22 cellular contexts compared by ENCODE assay signal in genomic region chr22:16961477-16962186, GRCh38. TPM values are rescaled to one million over a fixed set of nuclear protein-coding genes. Genes with fewer than 3 reads are reported as not detected.
DNase-seq lines count a peak whose midpoint lies in the region; ATAC-seq and TF ChIP-seq lines count a peak whose summit lies in the region.
"Had no signal": no experiment of that assay in that cellular context is flagged by ENCODE, and none has a peak within 500 bp of the region (broad histone marks: within the 10 kb centered on the region; RNA-seq: fewer than 3 reads in every experiment).

No MANE protein-coding gene starts in this region.

- no peak for ATAC-seq in HG02763 (IDR thresholded peaks at IDR 0.05; ENCODE audit: unreplicated experiment)
- ATAC-seq in GM18907 (IDR thresholded peaks at IDR 0.05; ENCODE audit: unreplicated experiment) = no peak
- ATAC-seq: Right ventricle myocardium inferior had no signal

- no peak overlapping the region for H3K27ac ChIP-seq in HEK293 (ENCODE audit: extremely low read depth, low read depth, low read length)
- H3K27ac ChIP-seq: 22Rv1 had no signal

- no peaks in the 10 kb centered on the region for H3K4me1 ChIP-seq in HEK293 (ENCODE audit: control insufficient read depth, insufficient read depth, low read length)

- CTCF ChIA-PET in HEK293 (lab: Yijun Ruan, JAX) = no interaction called here

- H3K36me3 ChIP-seq in HEK293 (ENCODE audit: control insufficient read depth in 2 of 2, insufficient read depth in 1 of 2, low read length in 2 of 2) = no peaks in the 10 kb centered on the region

- H3K9me3 Mint-ChIP-seq in chondrocyte (ENCODE audit: low read depth) = peaks cover 11% of the 10 kb centered on the region

- TF ChIP-seq CTCF in HEK293 (tag by site-specific recombination; IDR thresholded peaks at IDR 0.05) (no peak), chondrocyte (IDR thresholded peaks at IDR 0.05) (no peak)

- no peaks in the 10 kb centered on the region for H3K9me3 ChIP-seq in HEK293 (ENCODE audit: control insufficient read depth, insufficient read depth, low read depth, low read length)

- H3K4me3 ChIP-seq in HEK293 (ENCODE audit: low read depth, low read length) = no peak overlapping the region

- H3K36me3 Mint-ChIP-seq in chondrocyte (ENCODE audit: low read depth) = no peaks in the 10 kb centered on the region
- H3K36me3 Mint-ChIP-seq: CD4-positive, CD25-positive, alpha-beta regulatory T cell had no signal

- no peak overlapping the region for H3K4me3 Mint-ChIP-seq in chondrocyte (ENCODE audit: unreplicated experiment)
- H3K4me3 Mint-ChIP-seq: CD4-positive, CD25-positive, alpha-beta regulatory T cell had no signal

- DNase-seq in DMS 273 (lab: John Stamatoyannopoulos, UW; ENCODE audit: unreplicated experiment) (peak; percentile 78), DMS 273 treated with DMSO at 0.1 percent for 48 hours (lab: John Stamatoyannopoulos, UW) (no peak), chondrocyte (ENCODE audit: low spot score) (peak; percentile 61), mesenteric fat pad (ENCODE audit: low spot score) (peak; percentile 84)
- DNase-seq in activated CD4-positive, alpha-beta T cell treated with anti-CD3 and anti-CD28 coated beads, Interleukin-2, amount 50 U/mL, for 1 hour = no peak
- DNase-seq: CD4-positive, CD25-positive, alpha-beta regulatory T cell; COR-L47; GF-D8; H7; NCI-H1436; NCI-H2029 treated with DMSO at 0.1 percent for 48 hours; NCI-H446 treated with DMSO at 0.1 percent for 48 hours; NCI-H748 treated with DMSO at 0.1 percent for 48 hours had no signal

- H3K27me3 Mint-ChIP-seq in chondrocyte (ENCODE audit: low read depth) = no peaks in the 10 kb centered on the region

- H3K4me1 Mint-ChIP-seq in chondrocyte (ENCODE audit: low read depth) = no peaks in the 10 kb centered on the region
- H3K4me1 Mint-ChIP-seq: CD4-positive, CD25-positive, alpha-beta regulatory T cell had no signal

- H3K27ac Mint-ChIP-seq in chondrocyte (ENCODE audit: unreplicated experiment) = no peak overlapping the region

- POLR2A ChIA-PET in HEK293 (lab: Yijun Ruan, JAX) = no interaction called here

TF ChIP-seq in HEK293, 187 proteins besides CTCF, POLR2A, EP300 and RAD21:
- 0 out of 2 replicates have a peak, but pooled peaks have one; percentile 9 for TF ChIP-seq GLIS1 (tag by site-specific recombination; IDR thresholded peaks at IDR 0.05)
- no peak for TF ChIP-seq ZNF280C (tag by site-specific recombination; IDR thresholded peaks at IDR 0.05)

RNA-seq across cellular contexts. Expression of gene GAB4, which starts 46.4 kb away (rescaled TPM):
- total RNA-seq in chondrocyte (not detected in 3 replicates), mesenteric fat pad (not detected)
- total RNA-seq: CD4-positive, CD25-positive, alpha-beta regulatory T cell; HT-29; M059J; OCI-LY7; Right ventricle myocardium inferior; SK-MEL-5 had no signal

Comparison
In these comparisons a context has a peak if more than half of its experiments do, and no peak if none do; other contexts are left out.
1. DNase-seq: peak in DMS 273 (single experiment), chondrocyte (single experiment) and mesenteric fat pad (single experiment); none in DMS 273 treated with DMSO at 0.1 percent for 48 hours (single experiment) and activated CD4-positive, alpha-beta T cell treated with anti-CD3 and anti-CD28 coated beads, Interleukin-2, amount 50 U/mL, for 1 hour (single experiment).